ENCODE assay signal across 18 cellular contexts in the genomic region with DNA sequence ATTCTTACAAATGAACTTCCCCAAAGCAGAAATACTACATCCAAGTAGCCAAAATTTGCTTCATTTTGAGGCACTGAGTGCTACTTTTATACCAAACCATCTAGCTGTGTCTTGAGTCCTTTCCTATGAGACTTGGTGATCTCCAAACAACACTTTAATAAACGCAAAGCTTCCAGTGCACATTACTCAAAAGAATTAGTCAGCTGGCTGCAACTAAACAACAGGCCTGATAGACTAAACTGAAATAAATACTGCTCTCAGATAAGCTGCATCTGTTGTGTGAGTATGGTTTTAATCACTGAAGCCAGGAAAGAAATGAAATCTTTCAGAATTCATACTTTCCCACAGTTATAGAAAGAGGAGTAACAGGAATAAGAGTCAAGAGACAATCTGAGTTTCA.
DNase-seq lines count a peak whose midpoint lies in the region; ATAC-seq, FAIRE-seq and TF ChIP-seq lines count a peak whose summit lies in the region.
"Had no signal": no experiment of that assay in that cellular context is flagged by ENCODE, and none has a peak within 500 bp of the region (broad histone marks: within the 10 kb centered on the region; RNA-seq: fewer than 3 reads in every experiment).

No MANE protein-coding gene starts in this region.

- H3K9me3 Mint-ChIP-seq in Calu3 (ENCODE audit: low read depth, unreplicated experiment), result peaks cover 2% of the 10 kb centered on the region
- H3K9me3 Mint-ChIP-seq in nephron, result no peaks in the 10 kb centered on the region
- H3K9me3 Mint-ChIP-seq: activated naive CD8-positive, alpha-beta T cell treated with anti-CD3 and anti-CD28 coated beads for 36 hours had no signal

- TF ChIP-seq POLR2A in adrenal gland (IDR thresholded peaks at IDR 0.05) (no peak), GM12891 (IDR thresholded peaks at IDR 0.05; ENCODE audit: low read depth, low read length) (no peak)

- H3K4me1 Mint-ChIP-seq in Calu3 (ENCODE audit: low read depth, unreplicated experiment) (peaks cover 32% of the 10 kb centered on the region), nephron (peaks cover 37% of the 10 kb centered on the region)
- H3K4me1 Mint-ChIP-seq: activated CD4-positive, alpha-beta T cell treated with anti-CD3 and anti-CD28 coated beads for 36 hours; activated naive CD8-positive, alpha-beta T cell treated with anti-CD3 and anti-CD28 coated beads for 36 hours had no signal

- TF ChIP-seq CTCF in Calu3 (IDR thresholded peaks at IDR 0.05; ENCODE audit: unreplicated experiment) (no peak), adrenal gland (IDR thresholded peaks at IDR 0.05) (no peak), fibroblast of villous mesenchyme (IDR thresholded peaks at IDR 0.05; ENCODE audit: insufficient read depth, low read depth, low read length) (no peak), nephron (IDR thresholded peaks at IDR 0.05; ENCODE audit: unreplicated experiment in 3 of 3) (no peak), WERI-Rb-1 (IDR thresholded peaks at IDR 0.05; ENCODE audit: low read depth, low read length) (no peak)

- H3K27ac Mint-ChIP-seq in Calu3 (ENCODE audit: unreplicated experiment) (peak overlapping the region; percentile 25), nephron (peak overlapping the region; percentile 80 to 94 (median 89))
- H3K27ac Mint-ChIP-seq: activated CD4-positive, alpha-beta T cell treated with anti-CD3 and anti-CD28 coated beads for 36 hours; activated naive CD8-positive, alpha-beta T cell treated with anti-CD3 and anti-CD28 coated beads for 36 hours had no signal

- BruUV-seq in Calu3 (replicated peaks; lab: Mats Ljungman, UMichigan), result no TSS peak

- DNase-seq in Calu3 (no peak), adrenal gland (no peak), fibroblast of villous mesenchyme (ENCODE audit: low read depth) (peak; percentile 88), WERI-Rb-1 (no peak), ecto neural progenitor cell (ENCODE audit: low spot score) (no peak), GM12891 (ENCODE audit: insufficient read length, low spot score) (no peak)
- DNase-seq: activated CD4-positive, alpha-beta T cell treated with anti-CD3 and anti-CD28 coated beads for 36 hours; activated CD8-positive, alpha-beta memory T cell treated with anti-CD3 and anti-CD28 coated beads, Interleukin-2, amount 50 U/mL, for 48 hours; activated naive CD8-positive, alpha-beta T cell treated with anti-CD3 and anti-CD28 coated beads for 36 hours; MM.1S; NCI-H2081; NCI-H774; ovary; RPMI8226 had no signal

- H3K27me3 ChIP-seq in adrenal gland (no peaks in the 10 kb centered on the region), WERI-Rb-1 (ENCODE audit: insufficient read depth, low read depth, severe bottlenecking) (no peaks in the 10 kb centered on the region)
- H3K27me3 ChIP-seq: ovary had no signal

- intact Hi-C loops in Calu3 (cut with micrococcal nuclease; ENCODE audit: unreplicated experiment) (no loop called here), adrenal gland (cut with DNase I) (no loop called here)

- CTCF ChIA-PET in Calu3 (lab: Charles Lee), result no interaction called here

- no peak for FAIRE-seq in GM12891 (lab: Jason Lieb, UNC)
- FAIRE-seq: frontal cortex had no signal

- 36 to 64% (median 51%) methylated on average over 1 of the region's 1 CpG for WGBS in adrenal gland, 4 donors

- H3K9me3 ChIP-seq in adrenal gland (replicated peaks in 1 of 3) (no peaks in the 10 kb centered on the region), WERI-Rb-1 (ENCODE audit: severe bottlenecking) (no peaks in the 10 kb centered on the region)
- H3K9me3 ChIP-seq: ovary had no signal

- H3K27ac ChIP-seq in adrenal gland (peak overlapping the region in 3 of 5 donors; percentile 6 to 62 (median 45)), WERI-Rb-1 (no peak overlapping the region)
- H3K27ac ChIP-seq: ovary had no signal

- no peak overlapping the region for H3K4me3 Mint-ChIP-seq in Calu3 (ENCODE audit: low read depth, unreplicated experiment)
- H3K4me3 Mint-ChIP-seq in nephron, result peak overlapping the region in 2 of 3 experiments; percentile 16 to 42
- H3K4me3 Mint-ChIP-seq: activated CD4-positive, alpha-beta T cell treated with anti-CD3 and anti-CD28 coated beads for 36 hours; activated naive CD8-positive, alpha-beta T cell treated with anti-CD3 and anti-CD28 coated beads for 36 hours had no signal

- ATAC-seq in GM19035 (IDR thresholded peaks at IDR 0.05; ENCODE audit: unreplicated experiment), result no peak
- ATAC-seq: activated CD4-positive, alpha-beta T cell treated with anti-CD3 and anti-CD28 coated beads for 36 hours; HCT116 had no signal

- H3K4me3 ChIP-seq in adrenal gland, result no peak overlapping the region
- H3K4me3 ChIP-seq in fibroblast of villous mesenchyme (ENCODE audit: low read depth, low read length), result no peak overlapping the region
- H3K4me3 ChIP-seq in WERI-Rb-1 (ENCODE audit: low read depth, low read length), result no peak overlapping the region
- H3K4me3 ChIP-seq: ovary had no signal

- no peaks in the 10 kb centered on the region for H3K36me3 ChIP-seq in adrenal gland (replicated peaks in 1 of 2)
- no peaks in the 10 kb centered on the region for H3K36me3 ChIP-seq in WERI-Rb-1
- H3K36me3 ChIP-seq: ovary had no signal

- H3K27me3 Mint-ChIP-seq in Calu3 (ENCODE audit: unreplicated experiment), result no peaks in the 10 kb centered on the region
- H3K27me3 Mint-ChIP-seq in nephron (ENCODE audit: low read depth), result no peaks in the 10 kb centered on the region
- H3K27me3 Mint-ChIP-seq: activated naive CD8-positive, alpha-beta T cell treated with anti-CD3 and anti-CD28 coated beads for 36 hours had no signal

- peaks cover 0 to 7% of the 10 kb centered on the region in 2 donors for H3K4me1 ChIP-seq in adrenal gland (replicated peaks in 1 of 2)

- H3K36me3 Mint-ChIP-seq in Calu3 (ENCODE audit: insufficient read depth, unreplicated experiment), result no peaks in the 10 kb centered on the region
- H3K36me3 Mint-ChIP-seq in nephron (ENCODE audit: low read depth), result peaks cover 94% of the 10 kb centered on the region
- H3K36me3 Mint-ChIP-seq: activated naive CD8-positive, alpha-beta T cell treated with anti-CD3 and anti-CD28 coated beads for 36 hours had no signal

TF ChIP-seq in GM12891, 5 proteins besides CTCF, POLR2A, EP300 and RAD21:
- TF ChIP-seq POU2F2 (IDR thresholded peaks at IDR 0.05; ENCODE audit: low read depth, low read length) (no peak), PAX5 (IDR thresholded peaks at IDR 0.05; ENCODE audit: insufficient read depth, low read length, severe bottlenecking) (no peak), SPI1 (IDR thresholded peaks at IDR 0.05; ENCODE audit: low read depth, low read length) (no peak), POLR2AphosphoS5 (IDR thresholded peaks at IDR 0.05; ENCODE audit: low read depth, low read length) (no peak), TAF1 (IDR thresholded peaks at IDR 0.05; ENCODE audit: low read depth, low read length) (no peak)
TF ChIP-seq in GM12891: peak in this region for 0.
